Comparison of ENCODE assay signal across 22 cellular contexts in the genomic region with DNA sequence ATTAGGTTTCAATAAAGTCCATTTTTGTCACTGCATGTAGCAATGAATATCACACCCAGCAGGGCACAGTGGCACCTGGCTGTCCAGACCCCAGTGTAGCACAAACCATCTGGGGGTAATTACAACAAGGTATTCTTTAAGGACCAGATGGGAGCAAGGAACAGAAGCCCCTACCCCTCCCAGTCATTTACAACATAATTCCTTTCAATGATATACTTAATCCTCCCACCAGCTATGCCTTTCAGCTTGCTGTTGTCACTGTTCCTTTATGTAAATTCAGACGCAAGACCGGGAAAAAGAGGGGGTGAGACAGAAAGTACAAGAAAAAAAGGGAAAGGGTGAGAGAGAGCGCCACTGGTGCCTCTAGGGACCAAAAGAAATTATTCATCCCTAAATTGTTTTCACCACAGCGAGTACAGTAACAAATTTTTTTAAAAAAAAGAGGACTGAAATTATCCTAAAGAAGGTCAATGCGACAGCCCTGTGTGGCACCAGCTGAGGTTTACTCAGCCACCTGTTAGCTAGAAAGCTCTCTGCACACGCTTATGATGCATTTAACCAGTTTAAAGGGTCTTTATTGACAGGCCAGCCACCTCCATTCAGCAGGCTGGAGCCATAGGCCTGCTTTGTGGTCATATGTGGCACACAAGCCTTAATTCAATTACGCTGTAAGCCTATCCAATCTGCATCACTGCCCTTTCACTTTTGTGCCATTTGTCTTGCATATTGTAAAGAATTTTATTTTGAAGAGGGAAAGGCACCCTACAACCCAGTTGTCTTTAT.
A peak's percentile ranks its signal among the peaks of the same experiment; 100 is the strongest.
DNase-seq lines count a peak whose midpoint lies in the region; ATAC-seq, FAIRE-seq and TF ChIP-seq lines count a peak whose summit lies in the region.
"Had no signal": no experiment of that assay in that cellular context is flagged by ENCODE, and none has a peak within 500 bp of the region (broad histone marks: within the 10 kb centered on the region; RNA-seq: fewer than 3 reads in every experiment).

No MANE protein-coding gene starts in this region.

- H3K27ac ChIP-seq in ectodermal cell (ENCODE audit: insufficient read depth, low read depth, low read length, poor library complexity, severe bottlenecking) = peak overlapping the region; percentile 53
- H3K27ac ChIP-seq in psoas muscle = no peak overlapping the region
- H3K27ac ChIP-seq: dorsolateral prefrontal cortex, esophagus muscularis mucosa, heart left ventricle, spleen, thyroid gland had no signal

- no peaks in the 10 kb centered on the region for H3K36me3 Mint-ChIP-seq in HFFc6 (ENCODE audit: low read depth)
- H3K36me3 Mint-ChIP-seq: natural killer cell treated with Interleukin-12 subunit alpha and Interleukin-12 subunit beta and Interleukin-15 and Interleukin-18, amount 100 ng/mL, for 72 hours had no signal

- TF ChIP-seq POLR2A in GM12892 (IDR thresholded peaks at IDR 0.05; ENCODE audit: low read depth, low read length) = no peak

- H3K4me1 ChIP-seq in ectodermal cell (ENCODE audit: control insufficient read depth, insufficient read depth, low read length) (peaks cover 9% of the 10 kb centered on the region), psoas muscle (no peaks in the 10 kb centered on the region)
- H3K4me1 ChIP-seq: esophagus muscularis mucosa, heart left ventricle, spleen, thyroid gland had no signal

- H3K9me3 ChIP-seq in ectodermal cell (ENCODE audit: control insufficient read depth, low read length) (no peaks in the 10 kb centered on the region), psoas muscle (no peaks in the 10 kb centered on the region)
- H3K9me3 ChIP-seq: esophagus muscularis mucosa, thyroid gland had no signal

- whole genome bisulfite sequencing in ectodermal cell, 2 experiments = 14 to 15% methylated on average over 7 of the region's 7 CpGs
- WGBS in psoas muscle, 3 donors = 21 to 24% (median 22%) methylated on average over 7 of the region's 7 CpGs

- ATAC-seq in psoas muscle = no peak
- ATAC-seq: heart left ventricle; natural killer cell treated with Interleukin-12 subunit alpha and Interleukin-12 subunit beta and Interleukin-15 and Interleukin-18, amount 100 ng/mL, for 72 hours; PC-3 had no signal

- H3K4me3 ChIP-seq in ectodermal cell (ENCODE audit: insufficient read depth, low read depth, low read length) (no peak overlapping the region), psoas muscle (no peak overlapping the region)
- H3K4me3 ChIP-seq: dorsolateral prefrontal cortex, esophagus muscularis mucosa, heart left ventricle, spleen, thyroid gland had no signal

- FAIRE-seq in GM12892 (lab: Jason Lieb, UNC) = no peak
- FAIRE-seq: GM12891 had no signal

- TF ChIP-seq CTCF in HFFc6 (IDR thresholded peaks at IDR 0.05) = no peak
- no peak for TF ChIP-seq CTCF in GM20000 (IDR thresholded peaks at IDR 0.05; ENCODE audit: extremely low read depth, missing control alignments)
- no peak for TF ChIP-seq CTCF in psoas muscle (IDR thresholded peaks at IDR 0.05)

- intact Hi-C loops in psoas muscle (cut with DNase I) = no loop called here

- H3K27me3 Mint-ChIP-seq in HFFc6 (ENCODE audit: insufficient read depth) = no peaks in the 10 kb centered on the region
- H3K27me3 Mint-ChIP-seq: B cell; natural killer cell treated with Interleukin-12 subunit alpha and Interleukin-12 subunit beta and Interleukin-15 and Interleukin-18, amount 100 ng/mL, for 72 hours had no signal

- H3K27me3 ChIP-seq in ectodermal cell (ENCODE audit: control insufficient read depth, insufficient read depth, low read length, poor library complexity, severe bottlenecking) (no peaks in the 10 kb centered on the region), psoas muscle (ENCODE audit: insufficient read depth in 3 of 3, low read length in 2 of 3) (no peaks in the 10 kb centered on the region)
- H3K27me3 ChIP-seq: dorsolateral prefrontal cortex, esophagus muscularis mucosa, heart left ventricle, spleen, thyroid gland had no signal

- no peaks in the 10 kb centered on the region for H3K36me3 ChIP-seq in ectodermal cell (ENCODE audit: control insufficient read depth, insufficient read depth, low read length)
- H3K36me3 ChIP-seq in psoas muscle (ENCODE audit: insufficient read depth in 1 of 2, low read depth in 1 of 2) = no peaks in the 10 kb centered on the region
- H3K36me3 ChIP-seq: esophagus muscularis mucosa, heart left ventricle, spleen, thyroid gland had no signal

- H3K4me1 Mint-ChIP-seq in HFFc6 (ENCODE audit: low read depth) = no peaks in the 10 kb centered on the region
- H3K4me1 Mint-ChIP-seq: B cell had no signal

- H3K9me3 Mint-ChIP-seq in HFFc6 = peaks cover 14% of the 10 kb centered on the region
- H3K9me3 Mint-ChIP-seq: activated T-helper 2 cell treated with anti-CD3 and anti-CD28 coated beads, Interferon-gamma antibody, Interleukin-2, Interleukin-4, amounts not matched to agents 10 μg/mL and 5 μg/mL and 100 μg/mL, durations not matched to agents 14 hours and 24 hours and 36 hours had no signal

- DNase-seq in NCI-H128 (lab: John Stamatoyannopoulos, UW; ENCODE audit: unreplicated experiment) (peak; percentile 16), NCI-H2171 treated with DMSO at 0.1 percent for 48 hours (lab: John Stamatoyannopoulos, UW) (peak; percentile 100), HFFc6 (no peak), GM20000 (ENCODE audit: low spot score) (no peak), GM12892 (ENCODE audit: insufficient read length) (no peak), psoas muscle (no peak)
- DNase-seq: Calu3, dorsolateral prefrontal cortex, GF-D8, GOT3, heart left ventricle, kidney glomerular epithelial cell, mesenchymal stem cell, PC-3, spleen, thyroid gland had no signal

- no peak overlapping the region for H3K4me3 Mint-ChIP-seq in HFFc6
- H3K4me3 Mint-ChIP-seq: B cell; natural killer cell treated with Interleukin-12 subunit alpha and Interleukin-12 subunit beta and Interleukin-15 and Interleukin-18, amount 100 ng/mL, for 72 hours had no signal

- no peak overlapping the region for H3K27ac Mint-ChIP-seq in HFFc6
- H3K27ac Mint-ChIP-seq: activated T-helper 2 cell treated with anti-CD3 and anti-CD28 coated beads, Interferon-gamma antibody, Interleukin-2, Interleukin-4, amounts not matched to agents 10 μg/mL and 5 μg/mL and 100 μg/mL, durations not matched to agents 14 hours and 24 hours and 36 hours; B cell; natural killer cell treated with Interleukin-12 subunit alpha and Interleukin-12 subunit beta and Interleukin-15 and Interleukin-18, amount 100 ng/mL, for 72 hours had no signal

Comparison
In these comparisons a context has a peak if more than half of its experiments do, and no peak if none do; other contexts are left out.
1. DNase-seq: peak in NCI-H128 (single experiment) and NCI-H2171 treated with DMSO at 0.1 percent for 48 hours (single experiment); none in HFFc6 (single experiment), GM20000 (single experiment), GM12892 (single experiment) and psoas muscle (0 of 2).